1 cellular context compared by ENCODE assay signal in the genomic region with DNA sequence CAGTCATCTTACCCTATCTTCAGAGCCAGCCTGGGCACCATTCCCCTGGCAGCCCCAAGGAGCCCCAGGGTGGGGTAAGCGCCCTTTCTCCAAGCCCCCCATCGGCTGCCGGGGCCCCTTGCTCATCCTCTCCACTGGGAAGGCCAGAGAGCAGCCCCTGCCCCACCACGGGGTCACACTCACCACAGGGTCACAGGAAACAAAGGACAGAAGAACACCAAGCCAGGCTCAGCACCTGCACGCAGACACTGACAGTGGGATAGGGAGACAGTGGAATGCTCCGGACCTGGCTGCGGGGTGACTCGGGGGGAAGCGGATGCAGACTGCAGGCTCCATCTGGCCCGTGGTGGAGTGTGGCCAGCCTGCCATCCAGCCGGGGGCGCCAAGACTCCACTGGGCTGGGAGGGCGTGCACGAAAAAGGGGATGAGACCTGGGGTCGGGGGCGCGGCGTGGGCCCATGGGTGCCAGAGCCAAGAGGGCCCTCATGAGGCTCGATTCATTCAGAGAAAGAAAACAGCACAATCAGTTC.
TF ChIP-seq lines count a peak whose summit lies in the region.

No MANE protein-coding gene starts in this region.

TF ChIP-seq in A549, 52 proteins besides CTCF, POLR2A, EP300 and RAD21 (continued from another document):
- TF ChIP-seq TP53 (CRISPR knock-in tag; IDR thresholded peaks at IDR 0.05), result no peak
- TF ChIP-seq KDM5A (IDR thresholded peaks at IDR 0.05), result no peak
- TF ChIP-seq SREBF2 (IDR thresholded peaks at IDR 0.05), result no peak
- TF ChIP-seq HOXB13 (CRISPR knock-in tag; IDR thresholded peaks at IDR 0.05; ENCODE audit: low read depth), result no peak
- no peak for TF ChIP-seq CEBPB (IDR thresholded peaks at IDR 0.05)
- TF ChIP-seq, protein P1, sequence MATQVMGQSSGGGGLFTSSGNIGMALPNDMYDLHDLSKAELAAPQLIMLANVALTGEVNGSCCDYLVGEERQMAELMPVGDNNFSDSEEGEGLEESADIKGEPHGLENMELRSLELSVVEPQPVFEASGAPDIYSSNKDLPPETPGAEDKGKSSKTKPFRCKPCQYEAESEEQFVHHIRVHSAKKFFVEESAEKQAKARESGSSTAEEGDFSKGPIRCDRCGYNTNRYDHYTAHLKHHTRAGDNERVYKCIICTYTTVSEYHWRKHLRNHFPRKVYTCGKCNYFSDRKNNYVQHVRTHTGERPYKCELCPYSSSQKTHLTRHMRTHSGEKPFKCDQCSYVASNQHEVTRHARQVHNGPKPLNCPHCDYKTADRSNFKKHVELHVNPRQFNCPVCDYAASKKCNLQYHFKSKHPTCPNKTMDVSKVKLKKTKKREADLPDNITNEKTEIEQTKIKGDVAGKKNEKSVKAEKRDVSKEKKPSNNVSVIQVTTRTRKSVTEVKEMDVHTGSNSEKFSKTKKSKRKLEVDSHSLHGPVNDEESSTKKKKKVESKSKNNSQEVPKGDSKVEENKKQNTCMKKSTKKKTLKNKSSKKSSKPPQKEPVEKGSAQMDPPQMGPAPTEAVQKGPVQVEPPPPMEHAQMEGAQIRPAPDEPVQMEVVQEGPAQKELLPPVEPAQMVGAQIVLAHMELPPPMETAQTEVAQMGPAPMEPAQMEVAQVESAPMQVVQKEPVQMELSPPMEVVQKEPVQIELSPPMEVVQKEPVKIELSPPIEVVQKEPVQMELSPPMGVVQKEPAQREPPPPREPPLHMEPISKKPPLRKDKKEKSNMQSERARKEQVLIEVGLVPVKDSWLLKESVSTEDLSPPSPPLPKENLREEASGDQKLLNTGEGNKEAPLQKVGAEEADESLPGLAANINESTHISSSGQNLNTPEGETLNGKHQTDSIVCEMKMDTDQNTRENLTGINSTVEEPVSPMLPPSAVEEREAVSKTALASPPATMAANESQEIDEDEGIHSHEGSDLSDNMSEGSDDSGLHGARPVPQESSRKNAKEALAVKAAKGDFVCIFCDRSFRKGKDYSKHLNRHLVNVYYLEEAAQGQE (IDR thresholded peaks at IDR 0.05), result no peak
